30 cellular contexts compared by ENCODE assay signal in genomic region chr17:54381482-54381881, GRCh38.
"Had no signal": no experiment of that assay in that cellular context is flagged by ENCODE, and none has a peak within 500 bp of the region (broad histone marks: within the 10 kb centered on the region; RNA-seq: fewer than 3 reads in every experiment).

No MANE protein-coding gene starts in this region.

- H3K4me3 ChIP-seq: ascending aorta, cardiac muscle cell had no signal

- H3K36me3 ChIP-seq: ascending aorta, cardiac muscle cell had no signal

- H3K4me1 ChIP-seq: ascending aorta had no signal

- DNase-seq: activated B cell treated with CpG ODN at 0.5 μM for 24 hours; activated CD4-positive, alpha-beta memory T cell treated with anti-CD3 and anti-CD28 coated beads for 36 hours; activated CD4-positive, alpha-beta T cell treated with anti-CD3 and anti-CD28 coated beads for 4 hours; activated CD4-positive, alpha-beta T cell treated with anti-CD3 and anti-CD28 coated beads, Interleukin-2, amount 10 ng/mL, durations not matched to agents 24 days and 14 days; activated CD4-positive, alpha-beta T cell treated with anti-CD3 and anti-CD28 coated beads, Interleukin-2, amount 50 U/mL, for 1 hour; activated CD4-positive, alpha-beta T cell treated with anti-CD3 and anti-CD28 coated beads, Interleukin-2, amount 50 U/mL, for 4 hours; activated CD4-positive, CD25-positive, alpha-beta regulatory T cell treated with anti-CD3 and anti-CD28 coated beads, Interleukin-2, amount 50 U/mL, for 72 hours; activated CD8-positive, alpha-beta memory T cell treated with anti-CD3 and anti-CD28 coated beads, Interleukin-2, amount 50 U/mL, for 4 hours; activated CD8-positive, alpha-beta T cell treated with anti-CD3 and anti-CD28 coated beads for 36 hours; activated gamma-delta T cell; activated naive CD4-positive, alpha-beta T cell treated with anti-CD3 and anti-CD28 coated beads, Interleukin-2, amount 10 ng/mL, durations not matched to agents 7 days and 5 days; activated naive CD4-positive, alpha-beta T cell treated with Interleukin-2 at 50 U/mL for 16 hours; activated naive CD8-positive, alpha-beta T cell treated with anti-CD3 and anti-CD28 coated beads, Interleukin-2, amount 10 ng/mL, durations not matched to agents 7 days and 5 days; activated naive CD8-positive, alpha-beta T cell treated with anti-CD3 and anti-CD28 coated beads, Interleukin-2, amount 50 U/mL, for 24 hours; activated T-cell treated with anti-CD3 and anti-CD28 coated beads for 4 hours; activated T-cell treated with anti-CD3 and anti-CD28 coated beads, Interleukin-2, amount 50 U/mL, for 1 hour; activated T-cell treated with anti-CD3 and anti-CD28 coated beads, Interleukin-2, amount 50 U/mL, for 4 hours; activated T-cell treated with anti-CD3 and anti-CD28 coated beads, Interleukin-2, amount 50 U/mL, for 72 hours; amygdala; anterior cingulate cortex; caudate nucleus; cerebellar nuclear complex; T-helper 2 cell; T-helper 9 cell had no signal

- H3K9me3 ChIP-seq: ascending aorta had no signal

- H3K27ac ChIP-seq: ascending aorta, cardiac muscle cell, VCaP had no signal

- FAIRE-seq: bronchial epithelial cell, TTC549 had no signal

- ATAC-seq: activated CD8-positive, alpha-beta T cell treated with anti-CD3 and anti-CD28 coated beads for 36 hours; activated naive CD8-positive, alpha-beta T cell treated with anti-CD3 and anti-CD28 coated beads, Interleukin-2, amount 50 U/mL, for 24 hours; activated T-cell treated with anti-CD3 and anti-CD28 coated beads, Interleukin-2, amount 50 U/mL, for 4 hours; activated T-cell treated with anti-CD3 and anti-CD28 coated beads, Interleukin-2, amount 50 U/mL, for 72 hours; activated T-helper 17 cell treated with anti-CD3 and anti-CD28 coated beads, Interleukin-2, amount 50 U/mL, for 72 hours had no signal

- H3K27me3 ChIP-seq: ascending aorta, cardiac muscle cell had no signal
